ENCODE assay signal across 14 cellular contexts in the genomic region with DNA sequence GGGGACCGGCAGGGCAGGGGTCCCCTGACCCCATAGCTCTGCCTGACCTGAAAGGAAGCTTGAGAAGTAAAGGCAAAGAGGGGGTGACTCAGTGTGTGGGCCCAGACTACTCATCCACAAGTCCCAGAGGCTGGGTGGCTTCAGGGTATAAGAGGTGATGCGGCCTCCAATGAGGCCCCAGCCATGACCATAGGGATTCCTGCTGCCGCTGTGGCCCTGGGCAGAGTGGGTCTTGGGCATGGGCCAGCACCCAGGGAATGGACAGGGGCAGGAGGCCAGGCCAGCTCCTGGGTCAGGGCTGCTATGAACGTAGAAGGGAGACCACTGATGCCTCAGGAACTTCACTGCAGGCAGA.
DNase-seq lines count a peak whose midpoint lies in the region; ATAC-seq and TF ChIP-seq lines count a peak whose summit lies in the region.
"Had no signal": no experiment of that assay in that cellular context is flagged by ENCODE, and none has a peak within 500 bp of the region (broad histone marks: within the 10 kb centered on the region; RNA-seq: fewer than 3 reads in every experiment).

No MANE protein-coding gene starts in this region.

- ATAC-seq in foreskin keratinocyte (peak; percentile 24), HG03095 (IDR thresholded peaks at IDR 0.05; ENCODE audit: unreplicated experiment) (no peak), HG02571 (IDR thresholded peaks at IDR 0.05; ENCODE audit: unreplicated experiment) (no peak)

- H3K27me3 ChIP-seq in foreskin keratinocyte: no peaks in the 10 kb centered on the region
- peaks cover 0 to 8% (median 0%) of the 10 kb centered on the region in 7 donors for H3K27me3 ChIP-seq in spleen (replicated peaks in 1 of 7)
- H3K27me3 ChIP-seq: Peyer's patch had no signal

- no peak overlapping the region for H3K4me3 ChIP-seq in spleen
- H3K4me3 ChIP-seq: Peyer's patch had no signal

- intact Hi-C loops in spleen (cut with DNase I; ENCODE audit: low total_unique reads): no loop called here

- 74 to 80% (median 77%) methylated on average over 2 to 4 of the region's 4 CpGs for WGBS in spleen, 5 donors

- TF ChIP-seq CTCF in foreskin keratinocyte (conservative IDR thresholded peaks at IDR 0.05) (no peak), spleen (IDR thresholded peaks at IDR 0.05 in 8 of 11, conservative IDR thresholded peaks at IDR 0.05 in 3 of 11) (no peak)

- H3K27ac ChIP-seq in foreskin keratinocyte (no peak overlapping the region), spleen (no peak overlapping the region)
- H3K27ac ChIP-seq: Peyer's patch had no signal

- H3K4me1 ChIP-seq in foreskin keratinocyte (no peaks in the 10 kb centered on the region), spleen (no peaks in the 10 kb centered on the region)
- H3K4me1 ChIP-seq: Peyer's patch had no signal

- H3K9me3 ChIP-seq in spleen: no peaks in the 10 kb centered on the region
- H3K9me3 ChIP-seq: Peyer's patch had no signal

- H3K36me3 ChIP-seq in spleen: no peaks in the 10 kb centered on the region
- H3K36me3 ChIP-seq: Peyer's patch had no signal

- DNase-seq in ELR (ENCODE audit: low read depth): peak; percentile 72
- DNase-seq in M059J (ENCODE audit: low read depth): peak; percentile 83
- no peak for DNase-seq in foreskin keratinocyte
- DNase-seq in spleen: peak; percentile 70
- DNase-seq in HCEC 1CT: no peak
- DNase-seq: H7, KBM-7, NCI-H1436 treated with DMSO at 0.1 percent for 48 hours, NCI-H2029 treated with DMSO at 0.1 percent for 48 hours, NCI-H510A, NCI-H82 had no signal

- TF ChIP-seq POLR2A in spleen (IDR thresholded peaks at IDR 0.05): no peak

Comparison
In these comparisons a context has a peak if more than half of its experiments do, and no peak if none do; other contexts are left out.
1. DNase-seq: peak in ELR (single experiment), M059J (single experiment) and spleen (single experiment); none in foreskin keratinocyte (0 of 2) and HCEC 1CT (single experiment).